ENCODE assay signal across 8 cellular contexts in the genomic region with DNA sequence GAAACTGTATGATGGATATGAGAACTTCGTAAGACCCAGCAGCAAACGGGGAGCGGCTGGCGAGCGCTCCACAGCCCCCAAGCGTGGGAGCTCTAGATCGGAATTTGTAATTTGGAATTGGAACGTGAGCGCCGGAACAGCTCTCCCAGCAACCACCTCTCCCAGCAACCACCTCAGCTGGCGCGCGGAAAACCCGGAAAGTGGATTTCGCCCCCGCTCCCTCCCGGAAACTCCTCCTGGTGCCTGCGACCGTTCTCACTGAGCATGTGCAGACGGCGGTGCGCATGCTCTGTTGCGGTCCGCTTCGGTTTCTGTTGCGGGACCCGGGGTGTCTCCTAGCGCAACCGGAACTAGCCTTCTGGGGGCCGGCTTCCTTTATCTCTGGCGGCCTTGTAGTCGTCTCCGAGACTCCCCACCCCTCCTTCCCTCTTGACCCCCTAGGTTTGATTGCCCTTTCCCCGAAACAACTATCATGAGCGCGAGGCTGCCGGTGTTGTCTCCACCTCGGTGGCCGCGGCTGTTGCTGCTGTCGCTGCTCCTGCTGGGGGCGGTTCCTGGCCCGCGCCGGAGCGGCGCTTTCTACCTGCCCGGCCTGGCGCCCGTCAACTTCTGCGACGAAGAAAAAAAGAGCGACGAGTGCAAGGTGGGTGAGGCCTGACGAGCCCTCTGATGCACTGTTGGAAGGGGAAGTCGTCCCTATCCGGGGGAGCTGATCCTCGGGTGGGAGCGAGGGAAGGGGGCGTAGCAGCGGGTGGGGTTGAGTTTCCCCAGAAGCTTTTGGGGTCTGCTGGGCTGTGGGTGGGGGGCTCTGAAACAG.
DNase-seq lines count a peak whose midpoint lies in the region; ATAC-seq and TF ChIP-seq lines count a peak whose summit lies in the region.

A gene with protein sequence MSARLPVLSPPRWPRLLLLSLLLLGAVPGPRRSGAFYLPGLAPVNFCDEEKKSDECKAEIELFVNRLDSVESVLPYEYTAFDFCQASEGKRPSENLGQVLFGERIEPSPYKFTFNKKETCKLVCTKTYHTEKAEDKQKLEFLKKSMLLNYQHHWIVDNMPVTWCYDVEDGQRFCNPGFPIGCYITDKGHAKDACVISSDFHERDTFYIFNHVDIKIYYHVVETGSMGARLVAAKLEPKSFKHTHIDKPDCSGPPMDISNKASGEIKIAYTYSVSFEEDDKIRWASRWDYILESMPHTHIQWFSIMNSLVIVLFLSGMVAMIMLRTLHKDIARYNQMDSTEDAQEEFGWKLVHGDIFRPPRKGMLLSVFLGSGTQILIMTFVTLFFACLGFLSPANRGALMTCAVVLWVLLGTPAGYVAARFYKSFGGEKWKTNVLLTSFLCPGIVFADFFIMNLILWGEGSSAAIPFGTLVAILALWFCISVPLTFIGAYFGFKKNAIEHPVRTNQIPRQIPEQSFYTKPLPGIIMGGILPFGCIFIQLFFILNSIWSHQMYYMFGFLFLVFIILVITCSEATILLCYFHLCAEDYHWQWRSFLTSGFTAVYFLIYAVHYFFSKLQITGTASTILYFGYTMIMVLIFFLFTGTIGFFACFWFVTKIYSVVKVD (plus strand): TSS at position 338 of the 817 bp plus-strand sequence. CDS start 135 bp downstream, at position 473.

- DNase-seq in AG08395 (ENCODE audit: low spot score) (peak; percentile 97), NCI-H345 treated with DMSO at 0.1 percent for 48 hours (lab: John Stamatoyannopoulos, UW; ENCODE audit: unreplicated experiment) (peak; percentile 94), inferior parietal cortex (ENCODE audit: extremely low spot score) (peak; percentile 95)
- DNase-seq in activated CD4-positive, CD25-positive, alpha-beta regulatory T cell (lab: John Stamatoyannopoulos, UW) = peak; percentile 88 to 96 (median 92)
- peak; percentile 96 for DNase-seq in central memory CD4-positive, alpha-beta T cell
- peak; percentile 89 to 98 for DNase-seq in stimulated activated CD4-positive, alpha-beta T cell treated with anti-CD3 and anti-CD28 coated beads, Interleukin-12 subunit alpha, Interleukin-12 subunit beta, amount 100 ng/mL, for 24 hours (ENCODE audit: low read depth in 2 of 2)

- in situ Hi-C loops in GM18951 (cut with MboI; ENCODE audit: low sequenced_read_pairs, unreplicated experiment) = loop anchor here (10.0 kb wide), 2 partner anchors 57 to 117 kb away; no protein-coding TSS in a partner anchor

- peak; percentile 58 for ATAC-seq in HG03196 (IDR thresholded peaks at IDR 0.05; ENCODE audit: unreplicated experiment)

- TF ChIP-seq POLR2A in GM18951 (IDR thresholded peaks at IDR 0.05; ENCODE audit: extremely low read depth, insufficient read depth, insufficient read length) = peak; percentile 84

Comparison
In these comparisons a context has a peak if more than half of its experiments do, and no peak if none do; other contexts are left out.
1. Peak in every context shown above with its lines: DNase-seq and ATAC-seq.